In the genomic region with DNA sequence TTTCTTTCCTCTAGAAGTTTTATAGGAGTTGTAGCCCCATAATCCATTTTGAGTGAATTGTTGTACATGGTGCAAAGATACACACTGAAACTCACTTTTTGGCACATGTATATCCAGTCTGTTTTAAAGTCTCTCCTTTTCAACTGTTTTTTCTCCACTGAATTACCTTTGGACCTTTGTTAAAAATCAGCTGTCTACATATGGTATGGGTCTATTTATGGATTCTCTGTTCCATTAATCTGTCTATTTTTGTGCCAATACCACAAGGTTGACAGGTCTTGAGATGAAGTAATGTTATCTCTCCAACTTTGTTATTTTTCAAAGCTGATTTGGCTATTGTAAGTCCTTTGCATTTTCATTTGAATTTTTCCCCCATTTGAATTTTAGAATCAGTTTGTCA, we compare ENCODE assay signal across 23 cellular contexts. TPM values are rescaled to one million over a fixed set of nuclear protein-coding genes. Genes with fewer than 3 reads are reported as not detected.
A peak's percentile ranks its signal among the peaks of the same experiment; 100 is the strongest.
DNase-seq lines count a peak whose midpoint lies in the region; ATAC-seq, FAIRE-seq and TF ChIP-seq lines count a peak whose summit lies in the region.
"Had no signal": no experiment of that assay in that cellular context is flagged by ENCODE, and none has a peak within 500 bp of the region (broad histone marks: within the 10 kb centered on the region; RNA-seq: fewer than 3 reads in every experiment).

No MANE protein-coding gene starts in this region.

- RAD21 ChIA-PET in GM12878 (lab: Charles Lee; ENCODE audit: unreplicated experiment) = interaction anchor here (1.1 kb wide), 2 partner anchors 15 to 162 kb away, joined by 3 read pairs; no protein-coding TSS in a partner anchor

- H3K27me3 Mint-ChIP-seq in naive thymus-derived CD8-positive, alpha-beta T cell = no peaks in the 10 kb centered on the region
- H3K27me3 Mint-ChIP-seq: CD4-positive, alpha-beta T cell; CD8-positive, alpha-beta memory T cell had no signal

- no peak overlapping the region for H3K9ac ChIP-seq in GM12878 (ENCODE audit: control insufficient read depth, insufficient read depth, low read length)
- H3K9ac ChIP-seq: BLaER1 treated with 17β-estradiol and CSF1 and Interleukin-3, amounts not matched to agents 10 nM and 100 nM had no signal

- no peak for TF ChIP-seq EP300 in GM12878 (IDR thresholded peaks at IDR 0.05; ENCODE audit: borderline replicate concordance in 1 of 2, control insufficient read depth in 1 of 2, low read depth in 2 of 2, low read length in 2 of 2)

- SMC1A ChIA-PET in GM12878 (lab: Charles Lee; ENCODE audit: uncharacterized antibody, unreplicated experiment) = interaction anchor here (0.6 to 1.1 kb wide), 2 partner anchors 25 to 30 kb away, joined by 3 read pairs; no protein-coding TSS in a partner anchor

- H3K4me1 ChIP-seq in GM12878 (ENCODE audit: control insufficient read depth, insufficient read depth, low read length) = no peaks in the 10 kb centered on the region; the same call in 1 of the 2 replicates
- peaks cover 13% of the 10 kb centered on the region for H3K4me1 ChIP-seq in foreskin keratinocyte
- H3K4me1 ChIP-seq: BE2C had no signal

- DNase-seq in NCI-H526 treated with DMSO at 0.1 percent for 48 hours (lab: John Stamatoyannopoulos, UW) (peak; percentile 27), GM12878 (ENCODE audit: low read depth, low spot score) (no peak), foreskin keratinocyte (no peak), frontal cortex (ENCODE audit: low spot score in 2 of 2) (no peak), head of caudate nucleus (no peak), omental fat pad (ENCODE audit: low spot score) (no peak)
- no peak for DNase-seq in naive thymus-derived CD8-positive, alpha-beta T cell
- DNase-seq: 8988T; ACHN; AML-193; BE2C; CD4-positive, alpha-beta T cell; CD8-positive, alpha-beta memory T cell; DMS79 treated with DMSO at 0.1 percent for 48 hours; GF-D8; GOT3; HFFc6 had no signal

- intact Hi-C loops in GM12878 (cut with micrococcal nuclease; ENCODE audit: unreplicated experiment) = no loop called here
- intact Hi-C loops in head of caudate nucleus (cut with DNase I) = no loop called here

- peaks cover 17% of the 10 kb centered on the region for H3K79me2 ChIP-seq in GM12878 (ENCODE audit: control insufficient read depth, insufficient read depth, low read length)

- H3K9me3 Mint-ChIP-seq in naive thymus-derived CD8-positive, alpha-beta T cell = no peaks in the 10 kb centered on the region
- H3K9me3 Mint-ChIP-seq: CD4-positive, alpha-beta T cell; HFFc6 had no signal

- no peak for TF ChIP-seq RAD21 in GM12878 (IDR thresholded peaks at IDR 0.05; ENCODE audit: insufficient read depth, low read depth, low read length)

- TF ChIP-seq CTCF in GM12878 (IDR thresholded peaks at IDR 0.05 in 2 of 3, conservative IDR thresholded peaks at IDR 0.05 in 1 of 3; ENCODE audit: control insufficient read depth in 2 of 3, extremely low read depth in 1 of 3, insufficient read depth in 1 of 3, low read depth in 3 of 3, low read length in 3 of 3) = no peak
- no peak for TF ChIP-seq CTCF in foreskin keratinocyte (conservative IDR thresholded peaks at IDR 0.05)
- TF ChIP-seq CTCF in omental fat pad (IDR thresholded peaks at IDR 0.05) = no peak

- POLR2A ChIA-PET in GM12878 (lab: Charles Lee) = no interaction called here
- POLR2A ChIA-PET in naive thymus-derived CD8-positive, alpha-beta T cell (lab: Charles Lee) = no interaction called here

- in situ Hi-C loops in GM12878 (cut with MboI) = no loop called here

- H3K27me3 ChIP-seq in GM12878 (replicated peaks in 1 of 2; ENCODE audit: control insufficient read depth in 2 of 2, insufficient read depth in 2 of 2, low read length in 1 of 2) = no peaks in the 10 kb centered on the region
- H3K27me3 ChIP-seq in foreskin keratinocyte = no peaks in the 10 kb centered on the region
- H3K27me3 ChIP-seq: BE2C; BLaER1 treated with 17β-estradiol and CSF1 and Interleukin-3, amounts not matched to agents 10 nM and 100 nM had no signal

- CTCF ChIA-PET in GM12878 (lab: Yijun Ruan, JAX) = interaction anchor here (0.9 to 1.9 kb wide), 2 partner anchors 11 to 162 kb away, joined by 4 to 6 read pairs; no protein-coding TSS in a partner anchor

- no peak overlapping the region for H2AFZ ChIP-seq in GM12878 (ENCODE audit: control insufficient read depth, low read depth, low read length)

- H3K4me3 Mint-ChIP-seq in naive thymus-derived CD8-positive, alpha-beta T cell = no peak overlapping the region
- H3K4me3 Mint-ChIP-seq: CD14-positive monocyte; CD4-positive, alpha-beta T cell; CD8-positive, alpha-beta memory T cell; HFFc6 had no signal

- no peak overlapping the region for H3K27ac ChIP-seq in GM12878 (ENCODE audit: control insufficient read depth, insufficient read depth)
- H3K27ac ChIP-seq in foreskin keratinocyte = peak overlapping the region; percentile 5
- H3K27ac ChIP-seq: A549; BLaER1 treated with 17β-estradiol and CSF1 and Interleukin-3, amounts not matched to agents 10 nM and 100 nM had no signal

- no peak overlapping the region for H3K4me3 ChIP-seq in GM12878
- H3K4me3 ChIP-seq: A549; BLaER1 treated with 17β-estradiol and CSF1 and Interleukin-3, amounts not matched to agents 10 nM and 100 nM; HAP-1 had no signal

- H3K27ac Mint-ChIP-seq in naive thymus-derived CD8-positive, alpha-beta T cell = no peak overlapping the region
- H3K27ac Mint-ChIP-seq: CD4-positive, alpha-beta T cell; HFFc6 had no signal

- no peak for ATAC-seq in GM12878
- no peak for ATAC-seq in foreskin keratinocyte
- no peak for ATAC-seq in naive thymus-derived CD8-positive, alpha-beta T cell
- no peak for ATAC-seq in omental fat pad (ENCODE audit: low FRiP score)
- ATAC-seq: A549 had no signal

- FAIRE-seq in GM12878 (lab: Jason Lieb, UNC) (no peak), frontal cortex (lab: Jason Lieb, UNC) (no peak)
- FAIRE-seq: A549, GM12892, H54 had no signal

- H3K36me3 Mint-ChIP-seq in naive thymus-derived CD8-positive, alpha-beta T cell = peaks cover 13 to 32% (median 19%) of the 10 kb centered on the region in 3 donors

- H3K4me2 ChIP-seq in GM12878 (ENCODE audit: control insufficient read depth, insufficient read depth) = no peak overlapping the region
- H3K4me2 ChIP-seq: A549; BLaER1 treated with 17β-estradiol and CSF1 and Interleukin-3, amounts not matched to agents 10 nM and 100 nM had no signal

- peaks cover 0 to 9% of the 10 kb centered on the region in 2 experiments; a peak in 2 of 4 replicates for H3K36me3 ChIP-seq in GM12878 (ENCODE audit: control insufficient read depth in 2 of 2, insufficient read depth in 2 of 2, low read length in 1 of 2)

- no peaks in the 10 kb centered on the region for H4K20me1 ChIP-seq in GM12878 (ENCODE audit: control insufficient read depth, insufficient read depth)
- H4K20me1 ChIP-seq: BLaER1 treated with 17β-estradiol and CSF1 and Interleukin-3, amounts not matched to agents 10 nM and 100 nM had no signal

- peaks cover 3 to 11% (median 6%) of the 10 kb centered on the region in 4 donors for H3K4me1 Mint-ChIP-seq in naive thymus-derived CD8-positive, alpha-beta T cell

- TF ChIP-seq POLR2A in GM12878 (IDR thresholded peaks at IDR 0.05; ENCODE audit: low read depth, low read length) = no peak

- no TSS peak for BruUV-seq in GM12878 (replicated peaks; lab: Mats Ljungman, UMichigan)

- no peaks in the 10 kb centered on the region for H3K9me3 ChIP-seq in GM12878 (replicated peaks; ENCODE audit: control insufficient read depth, insufficient read depth, low read length)
- H3K9me3 ChIP-seq: A549; BE2C; BLaER1 treated with 17β-estradiol and CSF1 and Interleukin-3, amounts not matched to agents 10 nM and 100 nM; HAP-1 had no signal

RNA-seq across cellular contexts. Expression of a gene that starts 4.7 kb away (rescaled TPM):
- 8.8 and 9.5 TPM in 2 replicates for total RNA-seq in GM12878 (2013; cell fraction: nucleolus; rRNA removed)
- total RNA-seq in GM12878 (2014; rRNA removed) (3.3 and 4.0 TPM in 2 replicates), GM12878 (2014; rRNA removed; fragmentation: Illumina TruSeq; extraction: Trizol) (6.0 and 6.1 TPM in 2 replicates), GM12878 (2021) (6.2 and 6.9 TPM in 2 replicates), foreskin keratinocyte (5.3 and 7.3 TPM in 2 replicates), frontal cortex (9.4 TPM), omental fat pad (1 to 10 TPM; 1.1 to 5.2 (median 3.6) TPM)
- 12.0 TPM for polyA plus RNA-seq in GM12878 (2011; ENCODE audit: low read depth)
- polyA plus RNA-seq in GM12878 (2011; rRNA removed) (10.5 and 13.3 TPM in 2 replicates), GM12878 (2014; fragmentation: Illumina TruSeq; extraction: Trizol) (12.0 and 18.5 TPM in 2 replicates), GM12878 (2014; fragmentation: Nextera tagmentation; extraction: Ambion mirVana) (1 to 10 TPM; 5.8 to 8.0 TPM), GM12878 (2014; rRNA removed) (7.5 and 9.0 TPM in 2 replicates), GM12878 (2016; fragmentation: Nextera tagmentation; extraction: Ambion mirVana) (10 to 100 TPM in 1 of 2 experiments, 1 to 10 TPM in 1; 8.3 to 10.2 TPM), foreskin keratinocyte (7.0 and 9.7 TPM in 2 replicates)
- 4.5 and 4.6 TPM in 2 replicates for polyA plus RNA-seq in GM12878 (2011; cell fraction: cytosol; rRNA removed)
- 11.5 and 11.6 TPM in 2 replicates for polyA plus RNA-seq in GM12878 (2011; cell fraction: nucleus; rRNA removed)
- polyA plus RNA-seq in GM12878 (2012) = 11.6 and 17.3 TPM in 2 replicates
- polyA minus RNA-seq in GM12878 (2011; rRNA and poly(A)+ RNA removed) = 4.3 and 7.5 TPM in 2 replicates
- polyA minus RNA-seq in GM12878 (2011; cell fraction: cytosol; rRNA and poly(A)+ RNA removed) = 1.1 and 1.2 TPM in 2 replicates
- 2.9 and 5.5 TPM in 2 replicates for polyA minus RNA-seq in GM12878 (2011; cell fraction: nucleus; rRNA and poly(A)+ RNA removed)
- total RNA-seq in naive thymus-derived CD8-positive, alpha-beta T cell = 10 to 100 TPM; 18.1 to 19.2 TPM
- 10 to 100 TPM in 1 of 3 donors, 1 to 10 TPM in 2; 6.5 to 11.3 (median 8.7) TPM for polyA plus RNA-seq in naive thymus-derived CD8-positive, alpha-beta T cell

RNA-seq across cellular contexts. Expression of a gene that starts 5.7 kb away (rescaled TPM):
- 54.3 and 55.7 TPM in 2 replicates for total RNA-seq in GM12878 (2013; cell fraction: nucleolus; rRNA removed)
- total RNA-seq in GM12878 (2014; rRNA removed) (46.7 and 48.0 TPM in 2 replicates), GM12878 (2014; rRNA removed; fragmentation: Illumina TruSeq; extraction: Trizol) (73.7 and 77.5 TPM in 2 replicates), GM12878 (2021) (60.8 and 65.6 TPM in 2 replicates), foreskin keratinocyte (48.0 and 50.8 TPM in 2 replicates), frontal cortex (62.4 TPM), omental fat pad (10 to 100 TPM; 27.5 to 39.1 (median 33.6) TPM)
- 24.4 TPM for polyA plus RNA-seq in GM12878 (2011; ENCODE audit: low read depth)
- polyA plus RNA-seq in GM12878 (2011; rRNA removed) (72.6 and 117 TPM in 2 replicates), GM12878 (2014; fragmentation: Illumina TruSeq; extraction: Trizol) (77.0 and 85.5 TPM in 2 replicates), GM12878 (2014; fragmentation: Nextera tagmentation; extraction: Ambion mirVana) (10 to 100 TPM; 82.5 to 85.6 TPM), GM12878 (2014; rRNA removed) (55.3 and 60.6 TPM in 2 replicates), GM12878 (2016; fragmentation: Nextera tagmentation; extraction: Ambion mirVana) (100 to 1,000 TPM; 119 to 122 TPM), foreskin keratinocyte (47.9 and 52.4 TPM in 2 replicates)
- 24.2 and 27.9 TPM in 2 replicates for polyA plus RNA-seq in GM12878 (2011; cell fraction: cytosol; rRNA removed)
- 19.8 and 29.8 TPM in 2 replicates for polyA plus RNA-seq in GM12878 (2011; cell fraction: nucleus; rRNA removed)
- 43.0 and 50.6 TPM in 2 replicates for polyA plus RNA-seq in GM12878 (2012)
- polyA minus RNA-seq in GM12878 (2011; rRNA and poly(A)+ RNA removed) = 22.3 and 23.6 TPM in 2 replicates
- 12.2 and 12.8 TPM in 2 replicates for polyA minus RNA-seq in GM12878 (2011; cell fraction: cytosol; rRNA and poly(A)+ RNA removed)
- 21.8 and 35.0 TPM in 2 replicates for polyA minus RNA-seq in GM12878 (2011; cell fraction: nucleus; rRNA and poly(A)+ RNA removed)
- 10 to 100 TPM; 38.7 to 45.4 TPM for total RNA-seq in naive thymus-derived CD8-positive, alpha-beta T cell
- 10 to 100 TPM; 50.4 to 53.1 (median 51.3) TPM for polyA plus RNA-seq in naive thymus-derived CD8-positive, alpha-beta T cell
